8 cellular contexts compared by ENCODE assay signal in the genomic region with DNA sequence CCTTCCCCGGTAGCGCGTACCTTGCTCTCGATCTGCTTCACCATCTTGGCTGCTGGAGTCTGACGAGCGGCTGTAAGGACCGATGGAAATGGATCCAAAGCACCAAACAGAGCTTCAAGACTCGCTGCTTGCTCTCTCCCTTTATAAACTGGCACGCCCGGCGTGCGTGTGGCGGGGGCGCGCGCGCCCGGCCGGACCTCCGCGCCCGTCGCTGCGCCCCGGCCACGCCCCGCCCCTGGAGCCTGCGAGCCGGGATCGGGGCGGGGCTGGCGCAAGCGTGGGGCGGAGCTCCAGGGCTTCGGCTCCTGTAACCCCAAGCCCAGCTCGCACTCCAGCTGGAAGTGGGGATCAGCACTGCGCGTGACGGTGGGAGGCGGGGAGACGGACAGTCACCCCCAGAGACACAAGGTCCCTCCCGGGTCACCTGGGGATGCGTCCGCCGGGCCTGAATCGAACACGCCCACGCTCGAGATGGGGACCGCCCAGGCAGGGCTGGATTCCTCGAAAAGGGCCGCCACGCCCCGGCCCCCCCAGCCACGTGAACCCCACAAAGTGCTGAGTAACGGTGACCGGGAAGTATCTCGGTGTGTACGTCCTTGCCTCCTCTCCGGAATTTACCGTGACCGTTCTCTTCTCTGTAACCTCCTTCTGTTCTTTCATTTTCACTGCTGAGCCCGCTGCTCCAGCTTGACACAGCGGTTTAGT. TPM values are rescaled to one million over a fixed set of nuclear protein-coding genes. Genes with fewer than 3 reads are reported as not detected.
DNase-seq lines count a peak whose midpoint lies in the region; ATAC-seq lines count a peak whose summit lies in the region.

A gene (minus strand): TSS at position 116 of the 705 bp plus-strand sequence. CDS start 72 bp downstream, at position 44.

- peaks cover 17% of the 10 kb centered on the region for H3K36me3 Mint-ChIP-seq in activated CD8-positive, alpha-beta memory T cell treated with anti-CD3 and anti-CD28 coated beads, Interleukin-2, amount 10 ng/mL, durations not matched to agents 7 days and 5 days

- H3K4me1 Mint-ChIP-seq in activated CD8-positive, alpha-beta memory T cell treated with anti-CD3 and anti-CD28 coated beads, Interleukin-2, amount 10 ng/mL, durations not matched to agents 7 days and 5 days: peaks cover 50% of the 10 kb centered on the region

- DNase-seq in COR-L47 (lab: John Stamatoyannopoulos, UW) (peak; percentile 78), HT-29 (ENCODE audit: low spot score) (peak; percentile 87), NT2/D1 (ENCODE audit: low read depth, low spot score) (peak; percentile 80)
- DNase-seq in activated CD8-positive, alpha-beta memory T cell treated with anti-CD3 and anti-CD28 coated beads, Interleukin-2, amount 10 ng/mL, durations not matched to agents 7 days and 5 days: peak; percentile 94
- DNase-seq in stimulated activated CD8-positive, alpha-beta memory T cell treated with anti-CD3 and anti-CD28 coated beads, Interleukin-15, amount 100 ng/mL, for 24 hours (ENCODE audit: low read depth): peak; percentile 82

- peak within 1 kb of the TSS; percentile 79 for H3K27ac ChIP-seq in mesodermal cell (ENCODE audit: low read depth, low read length, severe bottlenecking)

- 0% methylated on average over 48 to 58 of the region's 64 CpGs for WGBS in mesodermal cell (ENCODE audit: insufficient coverage in 2 of 2), 2 experiments

- no peaks in the 10 kb centered on the region for H3K27me3 ChIP-seq in NT2/D1 (ENCODE audit: insufficient read depth, insufficient read length)
- no peaks in the 10 kb centered on the region for H3K27me3 ChIP-seq in endocrine pancreas (ENCODE audit: control insufficient read depth, insufficient read depth, low read length)

- peak within 1 kb of the TSS; percentile 97 for H3K27ac Mint-ChIP-seq in activated CD8-positive, alpha-beta memory T cell treated with anti-CD3 and anti-CD28 coated beads, Interleukin-2, amount 10 ng/mL, durations not matched to agents 7 days and 5 days

- H3K4me1 ChIP-seq in NT2/D1 (ENCODE audit: insufficient read depth, insufficient read length) (no peaks in the 10 kb centered on the region), endocrine pancreas (ENCODE audit: control insufficient read depth, insufficient read depth, low read length) (no peaks in the 10 kb centered on the region), mesodermal cell (ENCODE audit: control insufficient read depth, insufficient read depth, low read length, poor library complexity, severe bottlenecking) (peaks cover 17% of the 10 kb centered on the region)

- H3K4me3 Mint-ChIP-seq in activated CD8-positive, alpha-beta memory T cell treated with anti-CD3 and anti-CD28 coated beads, Interleukin-2, amount 10 ng/mL, durations not matched to agents 7 days and 5 days: peak within 1 kb of the TSS; percentile 93

- CTCF ChIA-PET in activated CD8-positive, alpha-beta memory T cell treated with anti-CD3 and anti-CD28 coated beads, Interleukin-2, amount 10 ng/mL, durations not matched to agents 7 days and 5 days (lab: Charles Lee): interaction anchor here (0.6 to 1.2 kb wide), 2 partner anchors 12 to 193 kb away, joined by 3 to 4 read pairs; no protein-coding TSS in a partner anchor

- ATAC-seq in GM21360 (IDR thresholded peaks at IDR 0.05; ENCODE audit: unreplicated experiment): peak; percentile 69
- ATAC-seq in activated CD8-positive, alpha-beta memory T cell treated with anti-CD3 and anti-CD28 coated beads, Interleukin-2, amount 10 ng/mL, durations not matched to agents 7 days and 5 days: peak; percentile 82

- no peaks in the 10 kb centered on the region for H3K9me3 Mint-ChIP-seq in activated CD8-positive, alpha-beta memory T cell treated with anti-CD3 and anti-CD28 coated beads, Interleukin-2, amount 10 ng/mL, durations not matched to agents 7 days and 5 days (ENCODE audit: low read depth)

- H3K9ac ChIP-seq in NT2/D1 (ENCODE audit: insufficient read length, low read depth): peak within 1 kb of the TSS; percentile 99
- H3K9ac ChIP-seq in endocrine pancreas (ENCODE audit: control insufficient read depth, insufficient read depth, low read length): peak within 1 kb of the TSS; percentile 92

- peaks cover 2% of the 10 kb centered on the region for H3K27me3 Mint-ChIP-seq in activated CD8-positive, alpha-beta memory T cell treated with anti-CD3 and anti-CD28 coated beads, Interleukin-2, amount 10 ng/mL, durations not matched to agents 7 days and 5 days

- H3K36me3 ChIP-seq in NT2/D1 (ENCODE audit: insufficient read depth, insufficient read length, low read length) (peaks cover 10% of the 10 kb centered on the region), endocrine pancreas (ENCODE audit: control insufficient read depth, insufficient read depth, low read length) (no peaks in the 10 kb centered on the region), mesodermal cell (ENCODE audit: control insufficient read depth, insufficient read depth, low read length) (peaks cover 4% of the 10 kb centered on the region)

- H3K9me3 ChIP-seq in NT2/D1 (ENCODE audit: insufficient read depth, low read length) (no peaks in the 10 kb centered on the region), endocrine pancreas (ENCODE audit: control insufficient read depth, low read length) (no peaks in the 10 kb centered on the region), mesodermal cell (ENCODE audit: control insufficient read depth, low read length) (no peaks in the 10 kb centered on the region)

- H3K4me3 ChIP-seq in NT2/D1 (ENCODE audit: insufficient read length, low read depth): peak within 1 kb of the TSS; percentile 95
- peak within 1 kb of the TSS; percentile 91 for H3K4me3 ChIP-seq in endocrine pancreas (ENCODE audit: control insufficient read depth, insufficient read depth, low read length)
- peak within 1 kb of the TSS; percentile 81 for H3K4me3 ChIP-seq in mesodermal cell (ENCODE audit: extremely low read depth, insufficient read depth, low read length, poor library complexity, severe bottlenecking)

RNA-seq across cellular contexts. Expression of the gene that starts here (rescaled TPM):
- 268 and 293 TPM in 2 replicates for total RNA-seq in HT-29 (2014; rRNA removed; shearing (Covaris generic))
- total RNA-seq in activated CD8-positive, alpha-beta memory T cell treated with anti-CD3 and anti-CD28 coated beads, Interleukin-2, amount 10 ng/mL, durations not matched to agents 7 days and 5 days: 100 to 1,000 TPM; 287 to 322 TPM
- 211 TPM for polyA plus RNA-seq in mesodermal cell (2013, experiment 1 of 2)
- 217 TPM for polyA plus RNA-seq in mesodermal cell (2013, experiment 2 of 2)

Comparison
In these comparisons a context has a peak if more than half of its experiments do, and no peak if none do; other contexts are left out.
1. Peak in every context shown above with its lines: DNase-seq, ATAC-seq, H3K4me3 ChIP-seq and H3K27ac ChIP-seq.